ENCODE assay signal across 21 cellular contexts in the genomic region with DNA sequence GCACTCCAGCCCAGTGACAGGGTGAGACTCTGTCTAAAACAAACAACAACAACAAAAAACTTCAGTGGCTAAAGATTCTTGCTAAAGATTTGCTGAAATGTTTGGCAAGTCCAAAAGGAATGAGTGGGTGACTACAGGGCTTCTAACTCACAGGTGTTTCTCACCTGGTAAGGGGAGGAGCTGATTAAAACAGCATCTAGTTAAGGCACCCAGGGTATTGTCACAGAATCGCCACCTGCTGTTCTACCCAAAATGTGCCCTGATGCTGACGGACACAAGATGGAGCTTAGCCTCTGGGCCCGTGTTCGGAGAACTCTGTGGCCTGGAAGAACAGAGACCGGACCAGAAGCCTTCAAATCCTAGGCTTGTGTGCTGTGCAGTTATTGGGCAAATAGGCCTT.
"Had no signal": no experiment of that assay in that cellular context is flagged by ENCODE, and none has a peak within 500 bp of the region (broad histone marks: within the 10 kb centered on the region; RNA-seq: fewer than 3 reads in every experiment).

No MANE protein-coding gene starts in this region.

- H3K9me3 ChIP-seq: colonic mucosa, ovary had no signal

- FAIRE-seq: keratinocyte, small intestine, urothelium cell line had no signal

- DNase-seq: colonic mucosa; dermis blood vessel endothelial cell; gastrocnemius medialis; heart right ventricle; hypothalamus; left ventricle myocardium inferior; lower lobe of right lung; natural killer cell; nucleus accumbens; ovary; right cardiac atrium; small intestine; stimulated activated CD4-positive, alpha-beta T cell treated with anti-CD3 and anti-CD28 coated beads, Interleukin-12 subunit alpha, Interleukin-12 subunit beta, amount 100 ng/mL, for 4 hours; stimulated activated naive CD4-positive, alpha-beta T cell treated with Interleukin-2 at 50 U/mL for 16 hours had no signal

- H3K27me3 ChIP-seq: colonic mucosa, gastrocnemius medialis, heart right ventricle, neural progenitor cell, ovary had no signal

- H3K4me3 ChIP-seq: colonic mucosa, gastrocnemius medialis, heart right ventricle, left ventricle myocardium inferior, lower lobe of right lung, neural progenitor cell, ovary had no signal

- H3K4me1 Mint-ChIP-seq: memory B cell had no signal

- H3K9ac ChIP-seq: neural progenitor cell had no signal

- H3K4me1 ChIP-seq: colonic mucosa, gastrocnemius medialis, heart right ventricle, left ventricle myocardium inferior, lower lobe of right lung, neural progenitor cell had no signal

- H3K27ac Mint-ChIP-seq: memory B cell, mesothelial cell of epicardium, neural progenitor cell, type B pancreatic cell had no signal

- H3K4me2 ChIP-seq: neural progenitor cell had no signal

- H3K27me3 Mint-ChIP-seq: memory B cell, type B pancreatic cell had no signal

- H3K4me3 Mint-ChIP-seq: memory B cell, mesothelial cell of epicardium, natural killer cell, neural progenitor cell, type B pancreatic cell had no signal

- H3K27ac ChIP-seq: colonic mucosa, gastrocnemius medialis, heart right ventricle, left ventricle myocardium inferior, lower lobe of right lung, ovary had no signal

- ATAC-seq: esophagus mucosa, gastrocnemius medialis, heart right ventricle, lower lobe of right lung, natural killer cell, right cardiac atrium had no signal

- H3K36me3 ChIP-seq: colonic mucosa, ovary had no signal

- H2AFZ ChIP-seq: neural progenitor cell had no signal
